In the genomic region with DNA sequence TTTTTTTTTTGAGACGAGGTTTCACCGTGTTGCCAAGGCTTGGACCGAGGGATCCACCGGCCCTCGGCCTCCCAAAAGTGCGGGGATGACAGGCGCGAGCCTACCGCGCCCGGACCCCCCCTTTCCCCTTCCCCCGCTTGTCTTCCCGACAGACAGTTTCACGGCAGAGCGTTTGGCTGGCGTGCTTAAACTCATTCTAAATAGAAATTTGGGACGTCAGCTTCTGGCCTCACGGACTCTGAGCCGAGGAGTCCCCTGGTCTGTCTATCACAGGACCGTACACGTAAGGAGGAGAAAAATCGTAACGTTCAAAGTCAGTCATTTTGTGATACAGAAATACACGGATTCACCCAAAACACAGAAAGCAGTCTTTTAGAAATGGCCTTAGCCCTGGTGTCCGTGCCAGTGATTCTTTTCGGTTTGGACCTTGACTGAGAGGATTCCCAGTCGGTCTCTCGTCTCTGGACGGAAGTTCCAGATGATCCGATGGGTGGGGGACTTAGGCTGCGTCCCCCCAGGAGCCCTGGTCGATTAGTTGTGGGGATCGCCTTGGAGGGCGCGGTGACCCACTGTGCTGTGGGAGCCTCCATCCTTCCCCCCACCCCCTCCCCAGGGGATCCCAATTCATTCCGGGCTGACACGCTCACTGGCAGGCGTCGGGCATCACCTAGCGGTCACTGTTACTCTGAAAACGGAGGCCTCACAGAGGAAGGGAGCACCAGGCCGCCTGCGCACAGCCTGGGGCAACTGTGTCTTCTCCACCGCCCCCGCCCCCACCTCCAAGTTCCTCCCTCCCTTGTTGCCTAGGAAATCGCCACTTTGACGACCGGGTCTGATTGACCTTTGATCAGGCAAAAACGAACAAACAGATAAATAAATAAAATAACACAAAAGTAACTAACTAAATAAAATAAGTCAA, we compare ENCODE assay signal across 8 cellular contexts.
DNase-seq lines count a peak whose midpoint lies in the region; ATAC-seq, FAIRE-seq and TF ChIP-seq lines count a peak whose summit lies in the region.
"Not testable (repeated sequence)": the region's sequence is repeated elsewhere in the genome, so short reads cannot be mapped to it uniquely, and the experiment has no call there.

No MANE protein-coding gene starts in this region.

- CTCF ChIA-PET in HepG2 (lab: Yijun Ruan, JAX; ENCODE audit: low intra/inter-chr PET ratio, low total read pairs): not testable (repeated sequence)

- DNase-seq in HepG2 (ENCODE audit: low spot score); upper lobe of right lung: not testable (repeated sequence)

- intact Hi-C loops in HepG2 (cut with micrococcal nuclease; ENCODE audit: unreplicated experiment); upper lobe of right lung (cut with DNase I): not testable (repeated sequence)

- H3K4me1 Mint-ChIP-seq in activated T-helper 17 cell treated with anti-CD3 and anti-CD28 coated beads, Interleukin-2, amount 50 U/mL, for 72 hours: not testable (repeated sequence)

- POLR2A ChIA-PET in HepG2 (lab: Yijun Ruan, JAX): not testable (repeated sequence)

- TF ChIP-seq CTCF in HepG2 (CRISPR knock-in tag; IDR thresholded peaks at IDR 0.05); upper lobe of right lung (IDR thresholded peaks at IDR 0.05): not testable (repeated sequence)

- H3K4me1 ChIP-seq in HepG2 (ENCODE audit: insufficient read depth, low read length); upper lobe of right lung: not testable (repeated sequence)

- H4K20me1 ChIP-seq in HepG2 (ENCODE audit: insufficient read depth, low read length): not testable (repeated sequence)

- not testable (repeated sequence) for H3K4me3 ChIP-seq in HepG2 (replicated peaks in 1 of 3; ENCODE audit: insufficient read depth in 1 of 3, low read depth in 2 of 3, low read length in 3 of 3); upper lobe of right lung

- H3K27ac Mint-ChIP-seq in activated T-helper 17 cell treated with anti-CD3 and anti-CD28 coated beads, Interleukin-2, amount 50 U/mL, for 72 hours: not testable (repeated sequence)

- TF ChIP-seq EP300 in HepG2 (IDR thresholded peaks at IDR 0.05; ENCODE audit: low read depth in 2 of 2, low read length in 2 of 2); HepG2 (CRISPR knock-in tag; IDR thresholded peaks at IDR 0.05; ENCODE audit: borderline replicate concordance): not testable (repeated sequence)

- H3K36me3 ChIP-seq in HepG2 (replicated peaks in 1 of 2; ENCODE audit: control insufficient read depth in 1 of 2, insufficient read depth in 2 of 2, low read length in 2 of 2); upper lobe of right lung: not testable (repeated sequence)

- not testable (repeated sequence) for H3K27me3 Mint-ChIP-seq in activated T-helper 17 cell treated with anti-CD3 and anti-CD28 coated beads, Interleukin-2, amount 50 U/mL, for 72 hours

- not testable (repeated sequence) for H3K9me3 Mint-ChIP-seq in activated T-helper 17 cell treated with anti-CD3 and anti-CD28 coated beads, Interleukin-2, amount 50 U/mL, for 72 hours

- not testable (repeated sequence) for H3K9me3 ChIP-seq in HepG2 (ENCODE audit: low read length); upper lobe of right lung

- peak; percentile 27 for ATAC-seq in GM18858 (IDR thresholded peaks at IDR 0.05; ENCODE audit: unreplicated experiment)
- peak; percentile 44 for ATAC-seq in GM19467 (IDR thresholded peaks at IDR 0.05; ENCODE audit: unreplicated experiment)
- peak; percentile 39 for ATAC-seq in HG02588 (IDR thresholded peaks at IDR 0.05; ENCODE audit: unreplicated experiment)
- ATAC-seq in HG03064 (IDR thresholded peaks at IDR 0.05; ENCODE audit: low read depth, unreplicated experiment): peak; percentile 48
- ATAC-seq in HG03521 (IDR thresholded peaks at IDR 0.05; ENCODE audit: unreplicated experiment): peak; percentile 39
- peak; percentile 46 for ATAC-seq in activated T-helper 17 cell treated with anti-CD3 and anti-CD28 coated beads, Interleukin-2, amount 50 U/mL, for 72 hours (replicated peaks)
- peak; percentile 82 for ATAC-seq in HepG2
- ATAC-seq in upper lobe of right lung: peak; percentile 81

- H3K27ac ChIP-seq in HepG2 (ENCODE audit: extremely low read length, insufficient read depth, low read length); upper lobe of right lung: not testable (repeated sequence)

- H3K79me2 ChIP-seq in HepG2 (ENCODE audit: insufficient read depth, low read length): not testable (repeated sequence)

- not testable (repeated sequence) for H3K36me3 Mint-ChIP-seq in activated T-helper 17 cell treated with anti-CD3 and anti-CD28 coated beads, Interleukin-2, amount 50 U/mL, for 72 hours (ENCODE audit: low read depth)

- in situ Hi-C loops in HepG2 (cut with HindIII; ENCODE audit: extremely low pct_ligation_motif_present, low pct_unique_long_range_greater_than_20kb): not testable (repeated sequence)

- not testable (repeated sequence) for TF ChIP-seq POLR2A in HepG2 (IDR thresholded peaks at IDR 0.05; ENCODE audit: insufficient read depth in 1 of 2, low read depth in 2 of 2, low read length in 2 of 2)

- WGBS in HepG2 (ENCODE audit: low lambda C conversion rate): no CpG with 5 or more reads among the region's 49 CpGs

- H3K9ac ChIP-seq in HepG2 (ENCODE audit: insufficient read depth, low read depth, low read length): not testable (repeated sequence)

- not testable (repeated sequence) for TF ChIP-seq RAD21 in HepG2 (CRISPR knock-in tag; IDR thresholded peaks at IDR 0.05)

- not testable (repeated sequence) for BruUV-seq in HepG2 (replicated peaks; lab: Mats Ljungman, UMichigan)

- not testable (repeated sequence) for H3K4me3 Mint-ChIP-seq in activated T-helper 17 cell treated with anti-CD3 and anti-CD28 coated beads, Interleukin-2, amount 50 U/mL, for 72 hours

- H3K4me2 ChIP-seq in HepG2 (ENCODE audit: low read depth, low read length): not testable (repeated sequence)

- not testable (repeated sequence) for H2AFZ ChIP-seq in HepG2 (ENCODE audit: low read length)

- not testable (repeated sequence) for H3K27me3 ChIP-seq in HepG2 (ENCODE audit: control insufficient read depth in 1 of 2, insufficient read depth in 2 of 2, low read length in 2 of 2); upper lobe of right lung

- FAIRE-seq in HepG2 (lab: Jason Lieb, UNC): not testable (repeated sequence)

Comparison
In these comparisons a context has a peak if more than half of its experiments do, and no peak if none do; other contexts are left out.
1. ATAC-seq: peak in every context shown above with its lines; median percentile 82 in HepG2; 81 in upper lobe of right lung; 48 in HG03064; 46 in activated T-helper 17 cell treated with anti-CD3 and anti-CD28 coated beads, Interleukin-2, amount 50 U/mL, for 72 hours; 44 in GM19467; 39 in HG02588; 39 in HG03521; 27 in GM18858.